ENCODE assay signal across 8 cellular contexts in genomic region chr7:138979988-138980574, GRCh38. TPM values are rescaled to one million over a fixed set of nuclear protein-coding genes. Genes with fewer than 3 reads are reported as not detected.
DNase-seq lines count a peak whose midpoint lies in the region; ATAC-seq and TF ChIP-seq lines count a peak whose summit lies in the region.

No MANE protein-coding gene starts in this region.

- ATAC-seq in HG03521 (IDR thresholded peaks at IDR 0.05; ENCODE audit: unreplicated experiment): no peak

- no peak overlapping the region for H3K27ac ChIP-seq in coronary artery

- DNase-seq in CD14-positive monocyte (ENCODE audit: low spot score): no peak
- no peak for DNase-seq in LNCaP clone FGC (ENCODE audit: low read depth)
- DNase-seq in coronary artery (ENCODE audit: low spot score): peak; percentile 4
- DNase-seq in stimulated activated CD4-positive, alpha-beta T cell treated with anti-CD3 and anti-CD28 coated beads, Interleukin-2, amount 100 ng/mL, for 48 hours: no peak
- DNase-seq in UCSD-AML1 (lab: John Stamatoyannopoulos, UW; ENCODE audit: unreplicated experiment): no peak
- DNase-seq in dedifferentiated amniotic fluid mesenchymal stem cell (ENCODE audit: extremely low spot score): no peak

- intact Hi-C loops in CD14-positive monocyte (cut with micrococcal nuclease): no loop called here

- H3K4me1 Mint-ChIP-seq in CD14-positive monocyte (peaks cover 14% of the 10 kb centered on the region), nephron (peaks cover 38% of the 10 kb centered on the region)

- peak overlapping the region; percentile 75 for H3K4me3 ChIP-seq in LNCaP clone FGC (ENCODE audit: low read depth, low read length)
- H3K4me3 ChIP-seq in coronary artery: peak overlapping the region; percentile 86

- TF ChIP-seq CTCF in CD14-positive monocyte (IDR thresholded peaks at IDR 0.05): no peak
- TF ChIP-seq CTCF in LNCaP clone FGC (IDR thresholded peaks at IDR 0.05; ENCODE audit: control insufficient read depth, extremely low read depth, insufficient read depth): no peak
- no peak for TF ChIP-seq CTCF in coronary artery (IDR thresholded peaks at IDR 0.05)
- no peak for TF ChIP-seq CTCF in nephron (IDR thresholded peaks at IDR 0.05; ENCODE audit: unreplicated experiment in 3 of 3)

- H3K9me3 Mint-ChIP-seq in CD14-positive monocyte: peaks cover 0 to 16% (median 5%) of the 10 kb centered on the region in 7 donors
- H3K9me3 Mint-ChIP-seq in nephron: no peaks in the 10 kb centered on the region

- H3K36me3 Mint-ChIP-seq in CD14-positive monocyte (peaks cover 3 to 12% of the 10 kb centered on the region in 2 donors), nephron (ENCODE audit: low read depth) (no peaks in the 10 kb centered on the region)

- H3K4me3 Mint-ChIP-seq in CD14-positive monocyte: peak overlapping the region; percentile 90 to 95
- peak overlapping the region; percentile 97 to 98 (median 98) for H3K4me3 Mint-ChIP-seq in nephron

- H3K27ac Mint-ChIP-seq in CD14-positive monocyte: no peak overlapping the region
- H3K27ac Mint-ChIP-seq in nephron: peak overlapping the region; percentile 92 to 97 (median 96)

- H3K27me3 Mint-ChIP-seq in CD14-positive monocyte (ENCODE audit: low read depth in 3 of 3): peaks cover 39 to 43% (median 42%) of the 10 kb centered on the region in 3 donors
- peaks cover 9% of the 10 kb centered on the region for H3K27me3 Mint-ChIP-seq in nephron (ENCODE audit: low read depth)

RNA-seq across cellular contexts. Expression of gene KIAA1549, which starts 1.1 kb away (rescaled TPM):
- polyA plus RNA-seq in CD14-positive monocyte: under 1 TPM in 1 of 2 donors, not detected in 1; 0.03 TPM

RNA-seq across cellular contexts. Expression of gene ZC3HAV1L, which starts 55.8 kb away (rescaled TPM):
- polyA plus RNA-seq in CD14-positive monocyte: under 1 TPM in 1 of 2 donors, not detected in 1; 0.10 TPM

Comparison
In these comparisons a context has a peak if more than half of its experiments do, and no peak if none do; other contexts are left out.
1. H3K27ac Mint-ChIP-seq: peak in nephron (3 of 3); none in CD14-positive monocyte (0 of 7).